ENCODE assay signal across 14 cellular contexts in genomic region chr21:36202721-36203602, GRCh38. TPM values are rescaled to one million over a fixed set of nuclear protein-coding genes. Genes with fewer than 3 reads are reported as not detected.
A peak's percentile ranks its signal among the peaks of the same experiment; 100 is the strongest.
DNase-seq lines count a peak whose midpoint lies in the region; ATAC-seq and TF ChIP-seq lines count a peak whose summit lies in the region.
"Had no signal": no experiment of that assay in that cellular context is flagged by ENCODE, and none has a peak within 500 bp of the region (broad histone marks: within the 10 kb centered on the region; RNA-seq: fewer than 3 reads in every experiment).

No MANE protein-coding gene starts in this region.

- no peaks in the 10 kb centered on the region for H4K20me1 ChIP-seq in hepatocyte (ENCODE audit: insufficient read depth, poor library complexity, severe bottlenecking)

- WGBS in hepatocyte (ENCODE audit: low lambda C conversion rate, missing lambda C conversion rate), result 77% methylated on average over 10 of the region's 10 CpGs

- H3K27me3 ChIP-seq in hepatocyte (no peaks in the 10 kb centered on the region), skeletal muscle tissue (ENCODE audit: control insufficient read depth in 3 of 3, insufficient read depth in 3 of 3, low read length in 3 of 3) (no peaks in the 10 kb centered on the region)

- H3K27me3 Mint-ChIP-seq in activated CD4-positive, alpha-beta T cell treated with anti-CD3 and anti-CD28 coated beads, Interleukin-2, amount 10 ng/mL, durations not matched to agents 7 days and 5 days, result no peaks in the 10 kb centered on the region

- H3K4me2 ChIP-seq in hepatocyte, result peak overlapping the region; percentile 31

- no peak overlapping the region for H3K4me3 Mint-ChIP-seq in activated CD4-positive, alpha-beta T cell treated with anti-CD3 and anti-CD28 coated beads, Interleukin-2, amount 10 ng/mL, durations not matched to agents 7 days and 5 days

- H3K4me1 Mint-ChIP-seq in activated CD4-positive, alpha-beta T cell treated with anti-CD3 and anti-CD28 coated beads, Interleukin-2, amount 10 ng/mL, durations not matched to agents 7 days and 5 days, result peaks cover 27% of the 10 kb centered on the region

- ATAC-seq in GM18511 (IDR thresholded peaks at IDR 0.05; ENCODE audit: unreplicated experiment) (no peak), GM18498 (IDR thresholded peaks at IDR 0.05; ENCODE audit: unreplicated experiment) (no peak)

- DNase-seq in activated CD4-positive, alpha-beta T cell treated with anti-CD3 and anti-CD28 coated beads, Interleukin-2, amount 10 ng/mL, durations not matched to agents 7 days and 5 days, result no peak
- no peak for DNase-seq in activated CD4-positive, alpha-beta T cell treated with anti-CD3 and anti-CD28 coated beads, Interleukin-2, amount 50 U/mL, for 48 hours
- DNase-seq in RPMI8226, result peak; percentile 49
- DNase-seq in hepatocyte (ENCODE audit: low spot score), result no peak
- DNase-seq in mucosa of gallbladder (ENCODE audit: low spot score), result no peak
- DNase-seq: central memory CD4-positive, alpha-beta T cell; DMS79; NCI-H446; SIG-M5; WERI-Rb-1 had no signal

- H3K27ac ChIP-seq in hepatocyte, result peak overlapping the region; percentile 95
- peak overlapping the region; percentile 71 for H3K27ac ChIP-seq in skeletal muscle tissue (ENCODE audit: low read depth, low read length)
- H3K27ac ChIP-seq: WERI-Rb-1 had no signal

- H3K4me1 ChIP-seq in hepatocyte (ENCODE audit: insufficient read depth), result peaks cover 34% of the 10 kb centered on the region
- H3K4me1 ChIP-seq in skeletal muscle tissue (ENCODE audit: control insufficient read depth in 3 of 3, insufficient read depth in 3 of 3, low read length in 3 of 3), result peaks cover 6 to 41% (median 14%) of the 10 kb centered on the region in 3 donors

- no peak overlapping the region for H3K4me3 ChIP-seq in hepatocyte
- peak overlapping the region in 2 of 3 donors; percentile 11 to 35 for H3K4me3 ChIP-seq in skeletal muscle tissue (ENCODE audit: low read length in 3 of 3)

- peak overlapping the region; percentile 37 for H3K27ac Mint-ChIP-seq in activated CD4-positive, alpha-beta T cell treated with anti-CD3 and anti-CD28 coated beads, Interleukin-2, amount 10 ng/mL, durations not matched to agents 7 days and 5 days
- H3K27ac Mint-ChIP-seq: activated T-cell treated with anti-CD3 and anti-CD28 coated beads, Interleukin-2, amount 50 U/mL, for 72 hours had no signal

- no peaks in the 10 kb centered on the region for H3K9me3 Mint-ChIP-seq in activated CD4-positive, alpha-beta T cell treated with anti-CD3 and anti-CD28 coated beads, Interleukin-2, amount 10 ng/mL, durations not matched to agents 7 days and 5 days
- H3K9me3 Mint-ChIP-seq: activated T-cell treated with anti-CD3 and anti-CD28 coated beads, Interleukin-2, amount 50 U/mL, for 72 hours had no signal

- no peaks in the 10 kb centered on the region for H3K9me3 ChIP-seq in hepatocyte (ENCODE audit: low read depth)
- no peaks in the 10 kb centered on the region for H3K9me3 ChIP-seq in skeletal muscle tissue (ENCODE audit: control insufficient read depth in 3 of 3, low read length in 3 of 3)

- TF ChIP-seq CTCF in hepatocyte (IDR thresholded peaks at IDR 0.05; ENCODE audit: poor library complexity), result no peak

- CTCF ChIA-PET in activated CD4-positive, alpha-beta T cell treated with anti-CD3 and anti-CD28 coated beads, Interleukin-2, amount 10 ng/mL, durations not matched to agents 7 days and 5 days (lab: Charles Lee), result interaction anchor here (1.1 to 2.9 kb wide), 5 partner anchors 9 to 31 kb away, joined by 3 to 15 read pairs (median 4); no protein-coding TSS in a partner anchor

- peak overlapping the region; percentile 2 to 58 (median 28) for H3K9ac ChIP-seq in skeletal muscle tissue (ENCODE audit: low read depth in 1 of 3, low read length in 3 of 3)

- H3K36me3 Mint-ChIP-seq in activated CD4-positive, alpha-beta T cell treated with anti-CD3 and anti-CD28 coated beads, Interleukin-2, amount 10 ng/mL, durations not matched to agents 7 days and 5 days (ENCODE audit: low read depth), result peaks cover 18% of the 10 kb centered on the region

- H3K79me2 ChIP-seq in hepatocyte, result no peaks in the 10 kb centered on the region

- no peaks in the 10 kb centered on the region for H3K36me3 ChIP-seq in hepatocyte (replicated peaks; ENCODE audit: insufficient read depth, low read depth)
- H3K36me3 ChIP-seq in skeletal muscle tissue (ENCODE audit: control insufficient read depth in 3 of 3, insufficient read depth in 3 of 3, low read length in 3 of 3), result peaks cover 0 to 7% (median 0%) of the 10 kb centered on the region in 3 donors

- no peak overlapping the region for H2AFZ ChIP-seq in hepatocyte

- no peaks in the 10 kb centered on the region for H3K9me2 ChIP-seq in hepatocyte (replicated peaks; ENCODE audit: insufficient read depth)

- POLR2A ChIA-PET in activated CD4-positive, alpha-beta T cell treated with anti-CD3 and anti-CD28 coated beads, Interleukin-2, amount 10 ng/mL, durations not matched to agents 7 days and 5 days (lab: Charles Lee), result no interaction called here

RNA-seq across cellular contexts. Expression of gene DOP1B, which starts 46.3 kb away (rescaled TPM):
- 10 to 100 TPM; 24.6 to 24.7 TPM for total RNA-seq in activated CD4-positive, alpha-beta T cell treated with anti-CD3 and anti-CD28 coated beads, Interleukin-2, amount 10 ng/mL, durations not matched to agents 7 days and 5 days
- total RNA-seq in hepatocyte (9.1 and 17.7 TPM in 2 replicates), skeletal muscle tissue (6.8 TPM), mucosa of gallbladder (31.2 TPM)
- 6.6 and 7.1 TPM in 2 replicates for polyA plus RNA-seq in hepatocyte
